In genomic region chr1:103525607-103526507, GRCh38 we compare ENCODE assay signal across 8 cellular contexts. TPM values are rescaled to one million over a fixed set of nuclear protein-coding genes. Genes with fewer than 3 reads are reported as not detected.
A peak's percentile ranks its signal among the peaks of the same experiment; 100 is the strongest.
DNase-seq lines count a peak whose midpoint lies in the region; ATAC-seq and TF ChIP-seq lines count a peak whose summit lies in the region.

RNPC3 (plus strand) TSS chr1:103525699; CDS start chr1:103526071, 372 bp downstream.

- peaks cover 11% of the 10 kb centered on the region for H3K36me3 Mint-ChIP-seq in chondrocyte (ENCODE audit: low read depth)

- TF ChIP-seq POLR2A in GM19099 (IDR thresholded peaks at IDR 0.05; ENCODE audit: extremely low read depth, insufficient read length, low read depth) = peak; percentile 71

- ATAC-seq in HG03432 (IDR thresholded peaks at IDR 0.05; ENCODE audit: unreplicated experiment) = peak; percentile 84

- peak within 1 kb of the TSS; percentile 99 for H3K4me3 Mint-ChIP-seq in chondrocyte (ENCODE audit: unreplicated experiment)

- H3K27me3 Mint-ChIP-seq in chondrocyte (ENCODE audit: low read depth) = no peaks in the 10 kb centered on the region

- peak; percentile 54 for TF ChIP-seq CTCF in chondrocyte (IDR thresholded peaks at IDR 0.05)

- H3K27ac Mint-ChIP-seq in chondrocyte (ENCODE audit: unreplicated experiment) = peak within 1 kb of the TSS; percentile 99

- DNase-seq in AG20443 (ENCODE audit: low spot score) (peak; percentile 89), NCI-H510A (lab: John Stamatoyannopoulos, UW) (peak; percentile 77), chondrocyte (ENCODE audit: low spot score) (peak; percentile 89), kidney glomerular epithelial cell (lab: John Stamatoyannopoulos, UW) (peak; percentile 91)
- DNase-seq in activated CD4-positive, alpha-beta T cell treated with anti-CD3 and anti-CD28 coated beads for 24 hours (ENCODE audit: low read depth in 2 of 2) = peak; percentile 69 to 81
- DNase-seq in stimulated activated CD4-positive, alpha-beta T cell treated with anti-CD3 and anti-CD28 coated beads, Interleukin-1b, Interleukin-23, amount 100 ng/mL, for 1 hour (ENCODE audit: low read depth in 2 of 2) = peak; percentile 75 to 81

- no peaks in the 10 kb centered on the region for H3K9me3 Mint-ChIP-seq in chondrocyte (ENCODE audit: low read depth)

- H3K4me1 Mint-ChIP-seq in chondrocyte (ENCODE audit: low read depth) = peaks cover 38% of the 10 kb centered on the region

RNA-seq across cellular contexts. Expression of gene RNPC3, which starts in this region (rescaled TPM):
- 9.9 to 17.6 TPM (median 10.6 TPM) in 3 replicates for total RNA-seq in chondrocyte

Comparison
In these comparisons a context has a peak if more than half of its experiments do, and no peak if none do; other contexts are left out.
1. Peak in every context shown above with its lines: DNase-seq and ATAC-seq.